ENCODE assay signal across 34 cellular contexts in genomic region chr16:17444658-17445057, GRCh38.
"Had no signal": no experiment of that assay in that cellular context is flagged by ENCODE, and none has a peak within 500 bp of the region (broad histone marks: within the 10 kb centered on the region; RNA-seq: fewer than 3 reads in every experiment).

No MANE protein-coding gene starts in this region.

- ATAC-seq: activated CD8-positive, alpha-beta T cell treated with anti-CD3 and anti-CD28 coated beads for 36 hours; activated naive CD4-positive, alpha-beta T cell treated with anti-CD3 and anti-CD28 coated beads, Interleukin-2, amount 50 U/mL, for 72 hours; activated T-helper 17 cell treated with anti-CD3 and anti-CD28 coated beads, Interleukin-2, amount 50 U/mL, for 72 hours; body of pancreas had no signal

- H3K4me1 ChIP-seq: body of pancreas, breast epithelium had no signal

- H3K27me3 Mint-ChIP-seq: activated B cell treated with CpG ODN at 0.5 μM for 24 hours; activated CD4-positive, alpha-beta memory T cell treated with anti-CD3 and anti-CD28 coated beads for 36 hours; activated CD4-positive, alpha-beta T cell treated with anti-CD3 and anti-CD28 coated beads, Interleukin-2, amount 10 ng/mL, durations not matched to agents 24 days and 14 days; activated CD8-positive, alpha-beta T cell treated with anti-CD3 and anti-CD28 coated beads for 36 hours; activated naive CD8-positive, alpha-beta T cell treated with anti-CD3 and anti-CD28 coated beads for 36 hours; activated T-helper 17 cell treated with anti-CD3 and anti-CD28 coated beads, Interleukin-2, amount 50 U/mL, for 72 hours had no signal

- H3K27ac ChIP-seq: adrenal gland, body of pancreas, brain microvascular endothelial cell, breast epithelium, VCaP had no signal

- H3K4me3 Mint-ChIP-seq: activated B cell treated with CpG ODN at 0.5 μM for 24 hours; activated CD4-positive, alpha-beta memory T cell treated with anti-CD3 and anti-CD28 coated beads for 36 hours; activated CD4-positive, alpha-beta T cell treated with anti-CD3 and anti-CD28 coated beads, Interleukin-2, amount 10 ng/mL, durations not matched to agents 24 days and 14 days; activated CD8-positive, alpha-beta T cell treated with anti-CD3 and anti-CD28 coated beads for 36 hours; activated naive CD4-positive, alpha-beta T cell treated with anti-CD3 and anti-CD28 coated beads for 36 hours; activated naive CD8-positive, alpha-beta T cell treated with anti-CD3 and anti-CD28 coated beads for 36 hours; activated T-helper 1 cell treated with anti-CD3 and anti-CD28 coated beads, Interleukin-12 subunit alpha, Interleukin-12 subunit beta, Interleukin-2, Interleukin-4 antibody, amounts not matched to agents 30 ng/mL and 10 ng/mL and 1 ng/mL, durations not matched to agents 14 hours and 24 hours and 36 hours; activated T-helper 17 cell treated with anti-CD3 and anti-CD28 coated beads, Interleukin-2, amount 50 U/mL, for 72 hours; T-helper 2 cell treated with Interferon-gamma antibody and Interleukin-4, amounts not matched to agents 5 μg/mL and 100 μg/mL, for 36 hours had no signal

- H3K36me3 Mint-ChIP-seq: activated CD4-positive, alpha-beta memory T cell treated with anti-CD3 and anti-CD28 coated beads for 36 hours had no signal

- H3K9me3 ChIP-seq: adrenal gland, body of pancreas, breast epithelium had no signal

- DNase-seq: activated B cell treated with CpG ODN at 0.5 μM for 24 hours; activated CD4-positive, alpha-beta memory T cell treated with anti-CD3 and anti-CD28 coated beads for 36 hours; activated CD4-positive, alpha-beta T cell treated with anti-CD3 and anti-CD28 coated beads for 4 hours; activated CD4-positive, alpha-beta T cell treated with anti-CD3 and anti-CD28 coated beads, Interleukin-2, amount 10 ng/mL, durations not matched to agents 24 days and 14 days; activated CD4-positive, alpha-beta T cell treated with anti-CD3 and anti-CD28 coated beads, Interleukin-2, amount 50 U/mL, for 1 hour; activated CD4-positive, alpha-beta T cell treated with anti-CD3 and anti-CD28 coated beads, Interleukin-2, amount 50 U/mL, for 4 hours; activated CD4-positive, CD25-positive, alpha-beta regulatory T cell treated with anti-CD3 and anti-CD28 coated beads, Interleukin-2, amount 50 U/mL, for 72 hours; activated CD8-positive, alpha-beta memory T cell treated with anti-CD3 and anti-CD28 coated beads, Interleukin-2, amount 50 U/mL, for 4 hours; activated CD8-positive, alpha-beta T cell treated with anti-CD3 and anti-CD28 coated beads for 36 hours; activated gamma-delta T cell treated with Interleukin-2 at 50 U/mL for 16 hours; activated naive CD4-positive, alpha-beta T cell; activated naive CD4-positive, alpha-beta T cell treated with anti-CD3 and anti-CD28 coated beads for 36 hours; activated naive CD4-positive, alpha-beta T cell treated with anti-CD3 and anti-CD28 coated beads, Interleukin-2, amount 50 U/mL, for 16 hours; activated naive CD8-positive, alpha-beta T cell treated with anti-CD3 and anti-CD28 coated beads for 36 hours; activated T-cell treated with anti-CD3 and anti-CD28 coated beads for 4 hours; activated T-cell treated with anti-CD3 and anti-CD28 coated beads, Interleukin-2, amount 50 U/mL, for 1 hour; activated T-cell treated with anti-CD3 and anti-CD28 coated beads, Interleukin-2, amount 50 U/mL, for 48 hours; adrenal gland; amniotic stem cell; aorta; body of pancreas; brain microvascular endothelial cell; central memory CD4-positive, alpha-beta T cell; T-helper 2 cell; T-helper 9 cell had no signal

- H3K36me3 ChIP-seq: adrenal gland, brain microvascular endothelial cell, breast epithelium had no signal

- H3K27ac Mint-ChIP-seq: activated B cell treated with CpG ODN at 0.5 μM for 24 hours; activated CD4-positive, alpha-beta memory T cell treated with anti-CD3 and anti-CD28 coated beads for 36 hours; activated CD4-positive, alpha-beta T cell treated with anti-CD3 and anti-CD28 coated beads, Interleukin-2, amount 10 ng/mL, durations not matched to agents 24 days and 14 days; activated CD8-positive, alpha-beta T cell treated with anti-CD3 and anti-CD28 coated beads for 36 hours; activated naive CD4-positive, alpha-beta T cell treated with anti-CD3 and anti-CD28 coated beads for 36 hours; activated naive CD8-positive, alpha-beta T cell treated with anti-CD3 and anti-CD28 coated beads for 36 hours; activated T-helper 1 cell treated with anti-CD3 and anti-CD28 coated beads, Interleukin-12 subunit alpha, Interleukin-12 subunit beta, Interleukin-2, Interleukin-4 antibody, amounts not matched to agents 30 ng/mL and 10 ng/mL and 1 ng/mL, durations not matched to agents 14 hours and 24 hours and 36 hours; activated T-helper 17 cell treated with anti-CD3 and anti-CD28 coated beads, Interleukin-2, amount 50 U/mL, for 72 hours; T-helper 2 cell treated with Interferon-gamma antibody and Interleukin-4, amounts not matched to agents 5 μg/mL and 100 μg/mL, for 36 hours had no signal

- H3K4me3 ChIP-seq: adrenal gland, body of pancreas, breast epithelium had no signal

- H3K27me3 ChIP-seq: adrenal gland, body of pancreas, brain microvascular endothelial cell, breast epithelium had no signal

- FAIRE-seq: astrocyte, colon, TTC549 had no signal

- H3K9me3 Mint-ChIP-seq: activated B cell treated with CpG ODN at 0.5 μM for 24 hours; activated CD4-positive, alpha-beta memory T cell treated with anti-CD3 and anti-CD28 coated beads for 36 hours; activated CD4-positive, alpha-beta T cell treated with anti-CD3 and anti-CD28 coated beads, Interleukin-2, amount 10 ng/mL, durations not matched to agents 24 days and 14 days; activated naive CD4-positive, alpha-beta T cell treated with anti-CD3 and anti-CD28 coated beads for 36 hours; activated T-helper 1 cell treated with anti-CD3 and anti-CD28 coated beads, Interleukin-12 subunit alpha, Interleukin-12 subunit beta, Interleukin-2, Interleukin-4 antibody, amounts not matched to agents 30 ng/mL and 10 ng/mL and 1 ng/mL, durations not matched to agents 14 hours and 24 hours and 36 hours; activated T-helper 17 cell treated with anti-CD3 and anti-CD28 coated beads, Interleukin-2, amount 50 U/mL, for 72 hours had no signal
